8 cellular contexts compared by ENCODE assay signal in genomic region chr6:156779206-156780116, GRCh38. TPM values are rescaled to one million over a fixed set of nuclear protein-coding genes. Genes with fewer than 3 reads are reported as not detected.
DNase-seq lines count a peak whose midpoint lies in the region; ATAC-seq, FAIRE-seq and TF ChIP-seq lines count a peak whose summit lies in the region.

No MANE protein-coding gene starts in this region.

- peaks cover 44% of the 10 kb centered on the region for H3K4me1 Mint-ChIP-seq in T-helper 1 cell treated with Interleukin-12 subunit alpha and Interleukin-12 subunit beta and Interleukin-4 antibody, amounts not matched to agents 30 μg/mL and 1 μg/mL, for 36 hours (ENCODE audit: low read depth)
- peaks cover 28% of the 10 kb centered on the region for H3K4me1 Mint-ChIP-seq in astrocyte (ENCODE audit: low read depth, unreplicated experiment)

- peak overlapping the region; percentile 92 for H3K27ac Mint-ChIP-seq in T-helper 1 cell treated with Interleukin-12 subunit alpha and Interleukin-12 subunit beta and Interleukin-4 antibody, amounts not matched to agents 30 μg/mL and 1 μg/mL, for 36 hours
- H3K27ac Mint-ChIP-seq in astrocyte (ENCODE audit: unreplicated experiment): peak overlapping the region; percentile 50

- peak overlapping the region; percentile 97 for H3K9ac ChIP-seq in DND-41 (ENCODE audit: low read depth, low read length)
- H3K9ac ChIP-seq in astrocyte (ENCODE audit: low read length): peak overlapping the region; percentile 97
- peak overlapping the region; percentile 75 for H3K9ac ChIP-seq in iPS-18a (ENCODE audit: low read length)
- peak overlapping the region; percentile 91 to 96 (median 94) for H3K9ac ChIP-seq in skeletal muscle tissue (ENCODE audit: low read depth in 1 of 3, low read length in 3 of 3)

- peak overlapping the region; percentile 95 for H3K27ac ChIP-seq in DND-41 (ENCODE audit: low read length)
- H3K27ac ChIP-seq in astrocyte (ENCODE audit: low read depth, low read length): peak overlapping the region; percentile 90
- no peak overlapping the region for H3K27ac ChIP-seq in iPS-18a (ENCODE audit: low read length)
- H3K27ac ChIP-seq in skeletal muscle tissue (ENCODE audit: low read depth, low read length): peak overlapping the region; percentile 93

- H3K36me3 Mint-ChIP-seq in T-helper 1 cell treated with Interleukin-12 subunit alpha and Interleukin-12 subunit beta and Interleukin-4 antibody, amounts not matched to agents 30 μg/mL and 1 μg/mL, for 36 hours (ENCODE audit: low read depth): peaks cover 3% of the 10 kb centered on the region
- H3K36me3 Mint-ChIP-seq in astrocyte (ENCODE audit: low read depth, unreplicated experiment): no peaks in the 10 kb centered on the region

- H3K4me1 ChIP-seq in DND-41 (ENCODE audit: insufficient read depth, low read length) (peaks cover 49% of the 10 kb centered on the region), astrocyte (ENCODE audit: insufficient read depth, low read length) (peaks cover 43% of the 10 kb centered on the region), iPS-18a (ENCODE audit: control insufficient read depth, low read depth, low read length) (peaks cover 62% of the 10 kb centered on the region), skeletal muscle tissue (ENCODE audit: control insufficient read depth in 3 of 3, insufficient read depth in 3 of 3, low read length in 3 of 3) (peaks cover 18 to 36% (median 26%) of the 10 kb centered on the region in 3 donors)

- ATAC-seq in DND-41 (ENCODE audit: insufficient read depth, low read depth) (peak; percentile 5; the same call in 1 of the 3 replicates), HG03354 (IDR thresholded peaks at IDR 0.05; ENCODE audit: poor library complexity, severe bottlenecking, unreplicated experiment) (peak; percentile 13), HG03175 (IDR thresholded peaks at IDR 0.05; ENCODE audit: unreplicated experiment) (no peak)

- H3K36me3 ChIP-seq in DND-41 (ENCODE audit: insufficient read depth, low read length): peaks cover 4% of the 10 kb centered on the region; the same call in 1 of the 2 replicates
- no peaks in the 10 kb centered on the region for H3K36me3 ChIP-seq in astrocyte (ENCODE audit: insufficient read depth, low read length)
- H3K36me3 ChIP-seq in iPS-18a (ENCODE audit: control insufficient read depth, low read depth, low read length): no peaks in the 10 kb centered on the region
- H3K36me3 ChIP-seq in skeletal muscle tissue (ENCODE audit: control insufficient read depth in 3 of 3, insufficient read depth in 3 of 3, low read length in 3 of 3): no peaks in the 10 kb centered on the region

- FAIRE-seq in astrocyte (lab: Jason Lieb, UNC) (no peak), D721Med (lab: Jason Lieb, UNC) (no peak)

- DNase-seq in DND-41 (peak; percentile 56), astrocyte (ENCODE audit: low read depth) (no peak), D721Med (ENCODE audit: insufficient read length, low spot score) (no peak)

- no peak for TF ChIP-seq CTCF in DND-41 (IDR thresholded peaks at IDR 0.05; ENCODE audit: borderline replicate concordance, extremely low read depth, low read length, poor library complexity, severe bottlenecking)
- no peak for TF ChIP-seq CTCF in astrocyte (IDR thresholded peaks at IDR 0.05; ENCODE audit: insufficient read depth, low read depth, low read length)
- no peak for TF ChIP-seq CTCF in D721Med (IDR thresholded peaks at IDR 0.05; ENCODE audit: insufficient read depth, missing control alignments)

- no peaks in the 10 kb centered on the region for H3K27me3 Mint-ChIP-seq in T-helper 1 cell treated with Interleukin-12 subunit alpha and Interleukin-12 subunit beta and Interleukin-4 antibody, amounts not matched to agents 30 μg/mL and 1 μg/mL, for 36 hours (ENCODE audit: low read depth)
- no peaks in the 10 kb centered on the region for H3K27me3 Mint-ChIP-seq in astrocyte (ENCODE audit: low read depth, unreplicated experiment)

- H3K79me2 ChIP-seq in DND-41 (ENCODE audit: insufficient read depth, low read length): peaks cover 86% of the 10 kb centered on the region
- peaks cover 77% of the 10 kb centered on the region for H3K79me2 ChIP-seq in astrocyte (ENCODE audit: insufficient read depth, low read length)

- H3K4me2 ChIP-seq in DND-41 (ENCODE audit: insufficient read depth, low read length) (peak overlapping the region; percentile 74), astrocyte (ENCODE audit: low read length) (peak overlapping the region; percentile 98)

- peak overlapping the region; percentile 91 for H3K4me3 Mint-ChIP-seq in T-helper 1 cell treated with Interleukin-12 subunit alpha and Interleukin-12 subunit beta and Interleukin-4 antibody, amounts not matched to agents 30 μg/mL and 1 μg/mL, for 36 hours
- H3K4me3 Mint-ChIP-seq in astrocyte (ENCODE audit: unreplicated experiment): peak overlapping the region; percentile 87

- H3K4me3 ChIP-seq in DND-41 (ENCODE audit: low read depth in 1 of 2, low read length in 2 of 2) (peak overlapping the region; percentile 49 to 79; a peak in 3 of 4 replicates), astrocyte (ENCODE audit: insufficient read depth, low read depth, low read length) (peak overlapping the region; percentile 93), iPS-18a (ENCODE audit: low read length) (peak overlapping the region; percentile 100), skeletal muscle tissue (ENCODE audit: low read length in 3 of 3) (peak overlapping the region; percentile 75 to 97 (median 91))

- no peaks in the 10 kb centered on the region for H3K9me3 Mint-ChIP-seq in T-helper 1 cell treated with Interleukin-12 subunit alpha and Interleukin-12 subunit beta and Interleukin-4 antibody, amounts not matched to agents 30 μg/mL and 1 μg/mL, for 36 hours
- no peaks in the 10 kb centered on the region for H3K9me3 Mint-ChIP-seq in astrocyte (ENCODE audit: unreplicated experiment)

- H2AFZ ChIP-seq in DND-41 (ENCODE audit: low read depth, low read length) (peak overlapping the region; percentile 68), astrocyte (ENCODE audit: low read depth, low read length) (no peak overlapping the region)

- H3K27me3 ChIP-seq in DND-41 (ENCODE audit: insufficient read depth, low read length, poor library complexity) (no peaks in the 10 kb centered on the region), astrocyte (ENCODE audit: insufficient read depth, low read length) (no peaks in the 10 kb centered on the region), iPS-18a (ENCODE audit: control insufficient read depth, insufficient read depth, low read length) (no peaks in the 10 kb centered on the region), skeletal muscle tissue (ENCODE audit: control insufficient read depth in 3 of 3, insufficient read depth in 3 of 3, low read length in 3 of 3) (no peaks in the 10 kb centered on the region)

- no peaks in the 10 kb centered on the region for H3K9me3 ChIP-seq in DND-41 (ENCODE audit: insufficient read depth, low read length, severe bottlenecking)
- no peaks in the 10 kb centered on the region for H3K9me3 ChIP-seq in astrocyte (ENCODE audit: insufficient read depth, low read depth, low read length)
- no peaks in the 10 kb centered on the region for H3K9me3 ChIP-seq in iPS-18a (ENCODE audit: control insufficient read depth, low read depth, low read length)
- H3K9me3 ChIP-seq in skeletal muscle tissue (ENCODE audit: control insufficient read depth in 3 of 3, low read length in 3 of 3): no peaks in the 10 kb centered on the region

- H4K20me1 ChIP-seq in DND-41 (ENCODE audit: insufficient read depth, low read length) (peaks cover 44% of the 10 kb centered on the region; the same call in 1 of the 2 replicates), astrocyte (ENCODE audit: insufficient read depth, low read length) (peaks cover 38% of the 10 kb centered on the region)

RNA-seq across cellular contexts. Expression of gene ARID1B, which starts 2.3 kb away (rescaled TPM):
- total RNA-seq in astrocyte (75.4 and 78.2 TPM in 2 replicates), skeletal muscle tissue (73.6 TPM)
